In genomic region chr9:125446581-125447094, GRCh38 we compare ENCODE assay signal across 12 cellular contexts.
A peak's percentile ranks its signal among the peaks of the same experiment; 100 is the strongest.
DNase-seq lines count a peak whose midpoint lies in the region; ATAC-seq and TF ChIP-seq lines count a peak whose summit lies in the region.
"Had no signal": no experiment of that assay in that cellular context is flagged by ENCODE, and none has a peak within 500 bp of the region (broad histone marks: within the 10 kb centered on the region; RNA-seq: fewer than 3 reads in every experiment).

No MANE protein-coding gene starts in this region.

- H3K9me2 ChIP-seq in PC-3 (replicated peaks; ENCODE audit: low read length): no peaks in the 10 kb centered on the region

- BruUV-seq in PC-3 (replicated peaks; lab: Mats Ljungman, UMichigan): no TSS peak

- H3K79me2 ChIP-seq in PC-3 (ENCODE audit: low read length): no peaks in the 10 kb centered on the region

- no peaks in the 10 kb centered on the region for H3K27me3 ChIP-seq in PC-3 (ENCODE audit: low read length)

- no peaks in the 10 kb centered on the region for H3K27me3 Mint-ChIP-seq in activated B cell treated with CpG ODN at 0.5 μM for 24 hours
- no peaks in the 10 kb centered on the region for H3K27me3 Mint-ChIP-seq in type B pancreatic cell
- no peaks in the 10 kb centered on the region for H3K27me3 Mint-ChIP-seq in activated CD4-positive, alpha-beta memory T cell treated with anti-CD3 and anti-CD28 coated beads for 36 hours
- H3K27me3 Mint-ChIP-seq: activated naive CD4-positive, alpha-beta T cell treated with anti-CD3 and anti-CD28 coated beads, Interleukin-2, amount 50 U/mL, for 24 hours had no signal

- no peak overlapping the region for H3K9ac ChIP-seq in PC-3 (ENCODE audit: low read length)

- no peak overlapping the region for H3K27ac ChIP-seq in PC-3 (ENCODE audit: low read length)
- H3K27ac ChIP-seq: prostate gland had no signal

- no peaks in the 10 kb centered on the region for H3K9me3 ChIP-seq in PC-3 (ENCODE audit: low read length)
- H3K9me3 ChIP-seq: prostate gland had no signal

- H3K4me3 Mint-ChIP-seq in activated B cell treated with CpG ODN at 0.5 μM for 24 hours (peak overlapping the region; percentile 68), type B pancreatic cell (no peak overlapping the region)
- H3K4me3 Mint-ChIP-seq in activated CD4-positive, alpha-beta memory T cell treated with anti-CD3 and anti-CD28 coated beads for 36 hours: no peak overlapping the region
- H3K4me3 Mint-ChIP-seq: activated naive CD4-positive, alpha-beta T cell treated with anti-CD3 and anti-CD28 coated beads, Interleukin-2, amount 50 U/mL, for 24 hours had no signal

- POLR2A ChIA-PET in activated B cell treated with CpG ODN at 0.5 μM for 24 hours (lab: Charles Lee): no interaction called here
- POLR2A ChIA-PET in activated CD4-positive, alpha-beta memory T cell treated with anti-CD3 and anti-CD28 coated beads for 36 hours (lab: Charles Lee): no interaction called here
- POLR2A ChIA-PET in PC-3 (lab: Charles Lee; ENCODE audit: unreplicated experiment): no interaction called here

- no peaks in the 10 kb centered on the region for H3K9me3 Mint-ChIP-seq in activated B cell treated with CpG ODN at 0.5 μM for 24 hours
- no peaks in the 10 kb centered on the region for H3K9me3 Mint-ChIP-seq in type B pancreatic cell
- H3K9me3 Mint-ChIP-seq in activated CD4-positive, alpha-beta memory T cell treated with anti-CD3 and anti-CD28 coated beads for 36 hours: no peaks in the 10 kb centered on the region
- H3K9me3 Mint-ChIP-seq: activated naive CD4-positive, alpha-beta T cell treated with anti-CD3 and anti-CD28 coated beads, Interleukin-2, amount 50 U/mL, for 24 hours had no signal

- DNase-seq in GM12865 (ENCODE audit: low read depth) (peak; percentile 91), activated B cell treated with CpG ODN at 0.5 μM for 24 hours (peak; percentile 52), amygdala (lab: John Stamatoyannopoulos, UW) (no peak), type B pancreatic cell (ENCODE audit: extremely low spot score, unreplicated experiment) (no peak), PC-3 (no peak)
- DNase-seq in activated CD4-positive, alpha-beta memory T cell treated with anti-CD3 and anti-CD28 coated beads for 36 hours: no peak
- DNase-seq: foreskin melanocyte, IMR-90 had no signal

- H3F3A ChIP-seq in PC-3 (ENCODE audit: low read length, unreplicated experiment): no peaks in the 10 kb centered on the region

- H3K4me1 Mint-ChIP-seq in activated B cell treated with CpG ODN at 0.5 μM for 24 hours: peaks cover 44% of the 10 kb centered on the region
- peaks cover 48% of the 10 kb centered on the region for H3K4me1 Mint-ChIP-seq in type B pancreatic cell (ENCODE audit: unreplicated experiment)
- no peaks in the 10 kb centered on the region for H3K4me1 Mint-ChIP-seq in activated CD4-positive, alpha-beta memory T cell treated with anti-CD3 and anti-CD28 coated beads for 36 hours (ENCODE audit: low read depth)

- no peaks in the 10 kb centered on the region for H4K20me1 ChIP-seq in PC-3 (ENCODE audit: low read length)

- ATAC-seq in GM19467 (IDR thresholded peaks at IDR 0.05; ENCODE audit: unreplicated experiment): peak; percentile 85
- ATAC-seq in HG03139 (IDR thresholded peaks at IDR 0.05; ENCODE audit: unreplicated experiment): peak; percentile 98
- ATAC-seq in activated B cell treated with CpG ODN at 0.5 μM for 24 hours (ENCODE audit: low read depth): peak; percentile 100
- no peak for ATAC-seq in PC-3

- H3K27ac Mint-ChIP-seq in activated B cell treated with CpG ODN at 0.5 μM for 24 hours (peak overlapping the region; percentile 74), type B pancreatic cell (no peak overlapping the region)
- no peak overlapping the region for H3K27ac Mint-ChIP-seq in activated CD4-positive, alpha-beta memory T cell treated with anti-CD3 and anti-CD28 coated beads for 36 hours
- H3K27ac Mint-ChIP-seq: activated naive CD4-positive, alpha-beta T cell treated with anti-CD3 and anti-CD28 coated beads, Interleukin-2, amount 50 U/mL, for 24 hours had no signal

- H3K36me3 Mint-ChIP-seq in activated B cell treated with CpG ODN at 0.5 μM for 24 hours (ENCODE audit: low read depth) (peaks cover 32% of the 10 kb centered on the region), type B pancreatic cell (peaks cover 14% of the 10 kb centered on the region)
- peaks cover 6% of the 10 kb centered on the region for H3K36me3 Mint-ChIP-seq in activated CD4-positive, alpha-beta memory T cell treated with anti-CD3 and anti-CD28 coated beads for 36 hours

- H3K4me3 ChIP-seq in GM12865 (ENCODE audit: low read depth, low read length) (no peak overlapping the region), PC-3 (ENCODE audit: low read length) (no peak overlapping the region)
- H3K4me3 ChIP-seq: prostate gland had no signal

- intact Hi-C loops in activated B cell treated with CpG ODN at 0.5 μM for 24 hours (cut with micrococcal nuclease) (loop anchor here (1.0 to 5.0 kb wide), 3 partner anchors 38 to 301 kb away; partner anchors contain the start of gene PBX3), PC-3 (cut with micrococcal nuclease) (no loop called here)
- intact Hi-C loops in activated CD4-positive, alpha-beta memory T cell treated with anti-CD3 and anti-CD28 coated beads for 36 hours (cut with micrococcal nuclease): no loop called here

- H3K4me1 ChIP-seq in PC-3 (ENCODE audit: insufficient read depth, low read length): peaks cover 4% of the 10 kb centered on the region; the same call in 1 of the 2 replicates
- H3K4me1 ChIP-seq: prostate gland had no signal

- no peak overlapping the region for H3K4me2 ChIP-seq in PC-3 (ENCODE audit: low read length)

- TF ChIP-seq CTCF in GM12865 (IDR thresholded peaks at IDR 0.05; ENCODE audit: insufficient read depth, low read depth, low read length, missing control alignments) (no peak), activated B cell treated with CpG ODN at 0.5 μM for 24 hours (IDR thresholded peaks at IDR 0.05) (no peak), type B pancreatic cell (conservative IDR thresholded peaks at IDR 0.05) (no peak), PC-3 (conservative IDR thresholded peaks at IDR 0.05; ENCODE audit: low read depth, low read length) (no peak)

- no peaks in the 10 kb centered on the region for H3K36me3 ChIP-seq in PC-3 (ENCODE audit: low read depth, low read length)
- H3K36me3 ChIP-seq: prostate gland had no signal

- CTCF ChIA-PET in activated B cell treated with CpG ODN at 0.5 μM for 24 hours (lab: Charles Lee): no interaction called here
- CTCF ChIA-PET in activated CD4-positive, alpha-beta memory T cell treated with anti-CD3 and anti-CD28 coated beads for 36 hours (lab: Charles Lee): no interaction called here
- CTCF ChIA-PET in PC-3 (lab: Charles Lee): no interaction called here

- H2AFZ ChIP-seq in PC-3 (ENCODE audit: low read length): no peak overlapping the region

Comparison
In these comparisons a context has a peak if more than half of its experiments do, and no peak if none do; other contexts are left out.
1. DNase-seq: peak in GM12865 (single experiment) and activated B cell treated with CpG ODN at 0.5 μM for 24 hours (single experiment); none in amygdala (0 of 56), type B pancreatic cell (single experiment), activated CD4-positive, alpha-beta memory T cell treated with anti-CD3 and anti-CD28 coated beads for 36 hours (single experiment) and PC-3 (single experiment).